Comparison of ENCODE assay signal across 8 cellular contexts in the genomic region with DNA sequence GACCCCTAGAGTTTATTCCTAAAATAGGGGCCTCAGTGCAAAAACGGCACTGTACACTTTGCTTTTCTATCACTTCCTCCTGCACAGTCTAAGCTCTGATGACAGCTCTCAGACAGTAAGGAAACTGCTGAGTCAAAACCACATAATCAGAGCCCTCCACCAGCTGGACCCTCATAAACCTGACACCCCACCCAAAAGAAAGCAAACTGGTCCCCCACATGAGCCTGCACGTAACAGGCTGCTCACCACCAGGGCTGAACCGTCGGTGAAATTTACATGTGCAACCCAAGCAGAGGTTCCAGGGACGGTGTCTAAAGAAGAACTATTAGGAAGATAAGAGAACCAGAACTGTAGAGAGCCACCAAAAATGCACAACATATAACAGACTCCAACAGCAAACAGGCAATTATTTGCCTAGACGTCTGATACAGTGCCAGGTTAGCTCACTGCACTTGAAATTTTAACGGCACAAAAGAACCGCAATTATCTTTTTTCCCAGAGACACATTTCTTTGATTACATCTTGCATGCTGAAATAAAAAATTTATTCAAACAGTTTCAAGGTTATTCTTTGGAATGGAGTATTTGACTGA. TPM values are rescaled to one million over a fixed set of nuclear protein-coding genes. Genes with fewer than 3 reads are reported as not detected.
DNase-seq lines count a peak whose midpoint lies in the region; ATAC-seq, FAIRE-seq and TF ChIP-seq lines count a peak whose summit lies in the region.

No MANE protein-coding gene starts in this region.

- no peaks in the 10 kb centered on the region for H3K36me3 Mint-ChIP-seq in immature natural killer cell

- peak overlapping the region; percentile 41 to 91 (median 74) for H3K27ac Mint-ChIP-seq in immature natural killer cell

- H3K9me3 ChIP-seq in kidney (ENCODE audit: control insufficient read depth in 1 of 2, low read length in 2 of 2), result no peaks in the 10 kb centered on the region

- no peak overlapping the region for H3K4me3 ChIP-seq in kidney (ENCODE audit: low read length in 2 of 2)

- peak; percentile 68 for ATAC-seq in GM19035 (IDR thresholded peaks at IDR 0.05; ENCODE audit: unreplicated experiment)
- peak; percentile 81 for ATAC-seq in HG03354 (IDR thresholded peaks at IDR 0.05; ENCODE audit: poor library complexity, severe bottlenecking, unreplicated experiment)
- ATAC-seq in SK-N-SH treated with all-trans-retinoic acid at 6 μM for 48 hours, result peak; percentile 70
- ATAC-seq in GM19023 (IDR thresholded peaks at IDR 0.05; ENCODE audit: unreplicated experiment), result no peak

- peaks cover 58 to 78% of the 10 kb centered on the region in 2 donors for H3K4me1 Mint-ChIP-seq in immature natural killer cell

- H3K9me3 Mint-ChIP-seq in immature natural killer cell, result no peaks in the 10 kb centered on the region

- intact Hi-C loops in kidney (cut with DNase I), result no loop called here

- DNase-seq in AG20443 (ENCODE audit: low spot score), result peak; percentile 29
- DNase-seq in immature natural killer cell, result peak; percentile 17 to 40 (median 24)
- DNase-seq in NCI-H526 treated with DMSO at 0.1 percent for 48 hours (lab: John Stamatoyannopoulos, UW), result no peak
- DNase-seq in kidney, result no peak

- no peak for FAIRE-seq in kidney (lab: Jason Lieb, UNC)

- TF ChIP-seq CTCF in kidney (IDR thresholded peaks at IDR 0.05; ENCODE audit: borderline replicate concordance, extremely low read depth, insufficient read depth), result no peak

- H3K4me1 ChIP-seq in kidney (ENCODE audit: control insufficient read depth in 1 of 2, insufficient read depth in 1 of 2, low read depth in 1 of 2, low read length in 2 of 2), result peaks cover 12 to 21% of the 10 kb centered on the region in 2 donors

- H3K4me3 Mint-ChIP-seq in immature natural killer cell, result peak overlapping the region; percentile 69 to 89 (median 72)

- H3K36me3 ChIP-seq in kidney (ENCODE audit: control insufficient read depth in 1 of 2, insufficient read depth in 2 of 2, low read length in 2 of 2), result no peaks in the 10 kb centered on the region

- no peak overlapping the region for H3K27ac ChIP-seq in kidney (ENCODE audit: low read depth in 2 of 2, low read length in 2 of 2)

- peaks cover 0 to 3% (median 0%) of the 10 kb centered on the region in 3 donors for H3K27me3 Mint-ChIP-seq in immature natural killer cell (ENCODE audit: low read depth in 3 of 3)

- H3K9ac ChIP-seq in kidney (ENCODE audit: low read length in 2 of 2), result no peak overlapping the region

TF ChIP-seq in SK-N-SH treated with all-trans-retinoic acid at 6 μM for 48 hours, 23 proteins besides CTCF, POLR2A, EP300 and RAD21 (continues in another document):
- 0 out of 2 replicates have a peak, but pooled peaks have one; percentile 18 for TF ChIP-seq TCF4 (CRISPR knock-in tag; IDR thresholded peaks at IDR 0.05; ENCODE audit: borderline replicate concordance)
- TF ChIP-seq, protein P1, sequence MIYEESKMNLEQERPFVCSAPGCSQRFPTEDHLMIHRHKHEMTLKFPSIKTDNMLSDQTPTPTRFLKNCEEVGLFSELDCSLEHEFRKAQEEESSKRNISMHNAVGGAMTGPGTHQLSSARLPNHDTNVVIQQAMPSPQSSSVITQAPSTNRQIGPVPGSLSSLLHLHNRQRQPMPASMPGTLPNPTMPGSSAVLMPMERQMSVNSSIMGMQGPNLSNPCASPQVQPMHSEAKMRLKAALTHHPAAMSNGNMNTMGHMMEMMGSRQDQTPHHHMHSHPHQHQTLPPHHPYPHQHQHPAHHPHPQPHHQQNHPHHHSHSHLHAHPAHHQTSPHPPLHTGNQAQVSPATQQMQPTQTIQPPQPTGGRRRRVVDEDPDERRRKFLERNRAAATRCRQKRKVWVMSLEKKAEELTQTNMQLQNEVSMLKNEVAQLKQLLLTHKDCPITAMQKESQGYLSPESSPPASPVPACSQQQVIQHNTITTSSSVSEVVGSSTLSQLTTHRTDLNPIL (CRISPR knock-in tag; IDR thresholded peaks at IDR 0.05; ENCODE audit: low read depth), result no peak
- TF ChIP-seq ISL1 (CRISPR knock-in tag; IDR thresholded peaks at IDR 0.05), result peak; percentile 52; the same call in 1 of the 2 replicates
- TF ChIP-seq BACH2 (CRISPR knock-in tag; IDR thresholded peaks at IDR 0.05; ENCODE audit: borderline replicate concordance), result no peak
- TF ChIP-seq, protein P2, sequence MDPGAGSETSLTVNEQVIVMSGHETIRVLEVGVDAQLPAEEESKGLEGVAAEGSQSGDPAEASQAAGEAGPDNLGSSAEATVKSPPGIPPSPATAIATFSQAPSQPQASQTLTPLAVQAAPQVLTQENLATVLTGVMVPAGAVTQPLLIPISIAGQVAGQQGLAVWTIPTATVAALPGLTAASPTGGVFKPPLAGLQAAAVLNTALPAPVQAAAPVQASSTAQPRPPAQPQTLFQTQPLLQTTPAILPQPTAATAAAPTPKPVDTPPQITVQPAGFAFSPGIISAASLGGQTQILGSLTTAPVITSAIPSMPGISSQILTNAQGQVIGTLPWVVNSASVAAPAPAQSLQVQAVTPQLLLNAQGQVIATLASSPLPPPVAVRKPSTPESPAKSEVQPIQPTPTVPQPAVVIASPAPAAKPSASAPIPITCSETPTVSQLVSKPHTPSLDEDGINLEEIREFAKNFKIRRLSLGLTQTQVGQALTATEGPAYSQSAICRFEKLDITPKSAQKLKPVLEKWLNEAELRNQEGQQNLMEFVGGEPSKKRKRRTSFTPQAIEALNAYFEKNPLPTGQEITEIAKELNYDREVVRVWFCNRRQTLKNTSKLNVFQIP (CRISPR knock-in tag; IDR thresholded peaks at IDR 0.05; ENCODE audit: borderline replicate concordance, low read depth), result no peak
- TF ChIP-seq, protein P3, sequence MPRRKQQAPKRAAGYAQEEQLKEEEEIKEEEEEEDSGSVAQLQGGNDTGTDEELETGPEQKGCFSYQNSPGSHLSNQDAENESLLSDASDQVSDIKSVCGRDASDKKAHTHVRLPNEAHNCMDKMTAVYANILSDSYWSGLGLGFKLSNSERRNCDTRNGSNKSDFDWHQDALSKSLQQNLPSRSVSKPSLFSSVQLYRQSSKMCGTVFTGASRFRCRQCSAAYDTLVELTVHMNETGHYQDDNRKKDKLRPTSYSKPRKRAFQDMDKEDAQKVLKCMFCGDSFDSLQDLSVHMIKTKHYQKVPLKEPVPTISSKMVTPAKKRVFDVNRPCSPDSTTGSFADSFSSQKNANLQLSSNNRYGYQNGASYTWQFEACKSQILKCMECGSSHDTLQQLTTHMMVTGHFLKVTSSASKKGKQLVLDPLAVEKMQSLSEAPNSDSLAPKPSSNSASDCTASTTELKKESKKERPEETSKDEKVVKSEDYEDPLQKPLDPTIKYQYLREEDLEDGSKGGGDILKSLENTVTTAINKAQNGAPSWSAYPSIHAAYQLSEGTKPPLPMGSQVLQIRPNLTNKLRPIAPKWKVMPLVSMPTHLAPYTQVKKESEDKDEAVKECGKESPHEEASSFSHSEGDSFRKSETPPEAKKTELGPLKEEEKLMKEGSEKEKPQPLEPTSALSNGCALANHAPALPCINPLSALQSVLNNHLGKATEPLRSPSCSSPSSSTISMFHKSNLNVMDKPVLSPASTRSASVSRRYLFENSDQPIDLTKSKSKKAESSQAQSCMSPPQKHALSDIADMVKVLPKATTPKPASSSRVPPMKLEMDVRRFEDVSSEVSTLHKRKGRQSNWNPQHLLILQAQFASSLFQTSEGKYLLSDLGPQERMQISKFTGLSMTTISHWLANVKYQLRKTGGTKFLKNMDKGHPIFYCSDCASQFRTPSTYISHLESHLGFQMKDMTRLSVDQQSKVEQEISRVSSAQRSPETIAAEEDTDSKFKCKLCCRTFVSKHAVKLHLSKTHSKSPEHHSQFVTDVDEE (CRISPR knock-in tag; IDR thresholded peaks at IDR 0.05), result 0 out of 2 replicates have a peak, but pooled peaks have one; percentile 19
- TF ChIP-seq SNAI2 (CRISPR knock-in tag; IDR thresholded peaks at IDR 0.05), result no peak
- TF ChIP-seq ZNF70 (CRISPR knock-in tag; IDR thresholded peaks at IDR 0.05), result peak; percentile 66
- TF ChIP-seq ZC3H10 (CRISPR knock-in tag; IDR thresholded peaks at IDR 0.05), result no peak
- TF ChIP-seq ZFP3 (CRISPR knock-in tag; IDR thresholded peaks at IDR 0.05), result 0 out of 2 replicates have a peak, but pooled peaks have one; percentile 12
- no peak for TF ChIP-seq CSDC2 (CRISPR knock-in tag; IDR thresholded peaks at IDR 0.05)
- TF ChIP-seq ZNF565 (CRISPR knock-in tag; conservative IDR thresholded peaks at IDR 0.05; ENCODE audit: low read depth), result no peak
- TF ChIP-seq TOX (CRISPR knock-in tag; IDR thresholded peaks at IDR 0.05; ENCODE audit: borderline replicate concordance), result no peak
- TF ChIP-seq ESRRG (CRISPR knock-in tag; IDR thresholded peaks at IDR 0.05), result no peak
- TF ChIP-seq PPARA (CRISPR knock-in tag; IDR thresholded peaks at IDR 0.05; ENCODE audit: borderline replicate concordance), result no peak
- TF ChIP-seq, protein P4, sequence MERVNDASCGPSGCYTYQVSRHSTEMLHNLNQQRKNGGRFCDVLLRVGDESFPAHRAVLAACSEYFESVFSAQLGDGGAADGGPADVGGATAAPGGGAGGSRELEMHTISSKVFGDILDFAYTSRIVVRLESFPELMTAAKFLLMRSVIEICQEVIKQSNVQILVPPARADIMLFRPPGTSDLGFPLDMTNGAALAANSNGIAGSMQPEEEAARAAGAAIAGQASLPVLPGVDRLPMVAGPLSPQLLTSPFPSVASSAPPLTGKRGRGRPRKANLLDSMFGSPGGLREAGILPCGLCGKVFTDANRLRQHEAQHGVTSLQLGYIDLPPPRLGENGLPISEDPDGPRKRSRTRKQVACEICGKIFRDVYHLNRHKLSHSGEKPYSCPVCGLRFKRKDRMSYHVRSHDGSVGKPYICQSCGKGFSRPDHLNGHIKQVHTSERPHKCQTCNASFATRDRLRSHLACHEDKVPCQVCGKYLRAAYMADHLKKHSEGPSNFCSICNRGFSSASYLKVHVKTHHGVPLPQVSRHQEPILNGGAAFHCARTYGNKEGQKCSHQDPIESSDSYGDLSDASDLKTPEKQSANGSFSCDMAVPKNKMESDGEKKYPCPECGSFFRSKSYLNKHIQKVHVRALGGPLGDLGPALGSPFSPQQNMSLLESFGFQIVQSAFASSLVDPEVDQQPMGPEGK (CRISPR knock-in tag; IDR thresholded peaks at IDR 0.05; ENCODE audit: borderline replicate concordance), result no peak
- TF ChIP-seq ARNTL (CRISPR knock-in tag; IDR thresholded peaks at IDR 0.05; ENCODE audit: borderline replicate concordance, low read depth), result no peak
- no peak for TF ChIP-seq GLIS3 (CRISPR knock-in tag; IDR thresholded peaks at IDR 0.05)
- no peak for TF ChIP-seq OSR1 (CRISPR knock-in tag; IDR thresholded peaks at IDR 0.05)

RNA-seq across cellular contexts. Expression of a gene that starts 19.6 kb away (rescaled TPM):
- polyA plus RNA-seq in immature natural killer cell (10 to 100 TPM in 2 of 3 donors, 1 to 10 TPM in 1; 9.2 to 13.3 (median 11.8) TPM), kidney (ENCODE audit: insufficient read depth, low read depth, low replicate concordance) (13.6 TPM)
- 100 TPM for total RNA-seq in kidney

Comparison
In these comparisons a context has a peak if more than half of its experiments do, and no peak if none do; other contexts are left out.
1. DNase-seq: peak in AG20443 (single experiment) and immature natural killer cell (3 of 3); none in NCI-H526 treated with DMSO at 0.1 percent for 48 hours (single experiment) and kidney (single experiment).